14 cellular contexts compared by ENCODE assay signal in the genomic region with DNA sequence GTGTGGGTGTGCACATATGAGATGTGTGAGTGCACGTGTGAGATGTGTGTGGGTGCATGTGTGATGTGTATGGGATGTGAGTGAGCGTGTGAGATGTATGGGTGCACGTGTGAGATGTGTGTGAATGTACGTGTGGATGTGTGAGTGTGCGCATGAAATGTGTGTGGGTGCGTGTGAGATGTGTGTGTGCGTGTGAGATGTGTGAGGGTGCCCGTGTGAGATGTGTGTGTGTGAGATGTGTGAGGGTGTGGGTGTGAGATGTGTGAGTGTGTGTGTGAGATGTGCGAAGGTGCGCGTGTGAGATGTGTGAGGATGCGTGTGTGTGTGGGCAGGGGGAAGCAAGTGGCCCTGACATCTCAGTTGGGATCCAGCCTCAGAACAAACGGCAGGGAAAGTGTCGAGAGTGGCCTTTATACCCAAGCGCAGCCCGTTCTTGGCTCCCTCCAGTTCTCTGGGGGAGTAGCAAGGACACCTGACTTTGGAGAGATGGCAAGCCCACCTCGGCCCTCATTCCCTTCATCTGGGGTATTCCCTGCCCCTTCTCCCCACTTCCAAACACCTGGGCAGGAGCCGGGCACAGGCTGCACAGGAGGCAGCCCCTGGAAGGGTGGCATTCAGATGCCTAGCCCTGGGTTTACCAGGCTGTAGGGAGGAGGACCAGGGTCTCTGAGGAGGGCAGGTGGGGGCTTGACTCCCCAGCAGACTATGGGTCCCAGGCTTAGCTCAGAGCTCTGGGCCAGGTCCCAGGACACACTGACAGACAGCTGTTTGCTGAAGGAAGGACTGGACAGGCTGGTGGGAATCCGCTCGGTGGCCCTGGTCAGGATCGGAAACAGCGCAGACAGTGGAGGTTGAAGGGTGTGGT. TPM values are rescaled to one million over a fixed set of nuclear protein-coding genes. Genes with fewer than 3 reads are reported as not detected.
DNase-seq lines count a peak whose midpoint lies in the region; ATAC-seq, FAIRE-seq and TF ChIP-seq lines count a peak whose summit lies in the region.
"Had no signal": no experiment of that assay in that cellular context is flagged by ENCODE, and none has a peak within 500 bp of the region (broad histone marks: within the 10 kb centered on the region; RNA-seq: fewer than 3 reads in every experiment).

No MANE protein-coding gene starts in this region.

- TF ChIP-seq RAD21 in K562 (CRISPR knock-in tag; conservative IDR thresholded peaks at IDR 0.05 in 1 of 2, IDR thresholded peaks at IDR 0.05 in 1 of 2) (no peak), liver (IDR thresholded peaks at IDR 0.05) (no peak)

- no peaks in the 10 kb centered on the region for H3K9me1 ChIP-seq in K562 (ENCODE audit: control insufficient read depth, insufficient read depth, low read length)

- 84 to 87% methylated on average over 19 to 22 of the region's 22 CpGs for WGBS in GM23248 (ENCODE audit: low coverage in 1 of 2, low lambda C conversion rate in 2 of 2, missing lambda C conversion rate in 2 of 2), 2 experiments
- WGBS in K562 (ENCODE audit: insufficient coverage, low coverage, missing lambda C conversion rate), result 57% methylated on average over 22 of the region's 22 CpGs
- 52% methylated on average over 22 of the region's 22 CpGs for whole genome bisulfite sequencing in liver
- WGBS in smooth muscle cell (ENCODE audit: low lambda C conversion rate), result 89% methylated on average over 22 of the region's 22 CpGs

- H3K9me3 ChIP-seq in GM23248 (ENCODE audit: low read depth), result no peaks in the 10 kb centered on the region
- H3K9me3 ChIP-seq in K562 (replicated peaks; ENCODE audit: control insufficient read depth, insufficient read depth, low read depth, low read length), result no peaks in the 10 kb centered on the region; the same call in 1 of the 2 replicates
- no peaks in the 10 kb centered on the region for H3K9me3 ChIP-seq in liver (ENCODE audit: control insufficient read depth in 4 of 4, low read length in 3 of 4)
- H3K9me3 ChIP-seq in smooth muscle cell (replicated peaks; ENCODE audit: low read depth), result no peaks in the 10 kb centered on the region
- H3K9me3 ChIP-seq: BE2C had no signal

- TF ChIP-seq CTCF in K562 (IDR thresholded peaks at IDR 0.05 in 2 of 3, conservative IDR thresholded peaks at IDR 0.05 in 1 of 3; ENCODE audit: insufficient read depth in 2 of 3, low read depth in 1 of 3, low read length in 3 of 3) (no peak), liver (IDR thresholded peaks at IDR 0.05; ENCODE audit: low read depth, low read length, missing input control) (no peak), smooth muscle cell (IDR thresholded peaks at IDR 0.05; ENCODE audit: borderline replicate concordance, insufficient read depth, poor library complexity, severe bottlenecking) (no peak)

- no peak overlapping the region for H3K4me2 ChIP-seq in GM23248 (ENCODE audit: unreplicated experiment)
- H3K4me2 ChIP-seq in K562 (ENCODE audit: insufficient read depth, low read length), result no peak overlapping the region
- H3K4me2 ChIP-seq in smooth muscle cell, result no peak overlapping the region

- H4K20me1 ChIP-seq in GM23248 (ENCODE audit: insufficient read depth), result no peaks in the 10 kb centered on the region
- H4K20me1 ChIP-seq in K562 (replicated peaks; ENCODE audit: control insufficient read depth, insufficient read depth, low read length), result no peaks in the 10 kb centered on the region
- no peaks in the 10 kb centered on the region for H4K20me1 ChIP-seq in smooth muscle cell (ENCODE audit: low read depth)

- H3K27ac ChIP-seq in GM23248 (no peak overlapping the region), K562 (ENCODE audit: extremely low read depth, low read depth, low read length) (no peak overlapping the region), liver (ENCODE audit: low read depth in 1 of 2, low read length in 2 of 2) (peak overlapping the region; percentile 96 to 99), smooth muscle cell (ENCODE audit: low read depth) (peak overlapping the region; percentile 47)
- H3K27ac ChIP-seq: foreskin keratinocyte had no signal

- peaks cover 42% of the 10 kb centered on the region for H3K4me1 ChIP-seq in GM23248 (ENCODE audit: insufficient read depth)
- peaks cover 11 to 26% of the 10 kb centered on the region in 2 experiments; a peak in 4 of 5 replicates for H3K4me1 ChIP-seq in K562 (replicated peaks in 1 of 2; ENCODE audit: control insufficient read depth in 2 of 2, insufficient read depth in 2 of 2, low read length in 2 of 2)
- peaks cover 15 to 53% (median 28%) of the 10 kb centered on the region in 4 donors for H3K4me1 ChIP-seq in liver (ENCODE audit: control insufficient read depth in 4 of 4, insufficient read depth in 4 of 4, low read length in 3 of 4)
- no peaks in the 10 kb centered on the region for H3K4me1 ChIP-seq in smooth muscle cell (ENCODE audit: low read depth)
- H3K4me1 ChIP-seq: BE2C, foreskin keratinocyte had no signal

- H3K9me2 ChIP-seq in GM23248 (ENCODE audit: insufficient read depth), result no peaks in the 10 kb centered on the region

- H2AFZ ChIP-seq in GM23248 (no peak overlapping the region), K562 (ENCODE audit: low read depth, low read length) (no peak overlapping the region), smooth muscle cell (ENCODE audit: low read depth) (no peak overlapping the region)

- TF ChIP-seq POLR2A in K562 (conservative IDR thresholded peaks at IDR 0.05), result no peak

- H3K79me2 ChIP-seq in GM23248 (ENCODE audit: insufficient read depth) (no peaks in the 10 kb centered on the region), K562 (ENCODE audit: control insufficient read depth, insufficient read depth, low read length) (no peaks in the 10 kb centered on the region), smooth muscle cell (ENCODE audit: low read depth) (no peaks in the 10 kb centered on the region)

- no peak for TF ChIP-seq EP300 in K562 (IDR thresholded peaks at IDR 0.05; ENCODE audit: low read length)

- peak; percentile 29 for FAIRE-seq in K562 (lab: Jason Lieb, UNC)

- H3F3A ChIP-seq in GM23248 (ENCODE audit: insufficient read depth) (peaks cover 15% of the 10 kb centered on the region), smooth muscle cell (ENCODE audit: low read depth) (peaks cover 17% of the 10 kb centered on the region)

- POLR2A ChIA-PET in K562 (lab: Yijun Ruan, JAX), result interaction anchor here (1.2 kb wide), 1 partner anchor 109 kb away, joined by 3 read pairs; no protein-coding TSS in a partner anchor

- CTCF ChIA-PET in K562 (lab: Yijun Ruan, JAX; ENCODE audit: low intra/inter-chr PET ratio), result no interaction called here

- intact Hi-C loops in K562 (cut with micrococcal nuclease), result no loop called here

- DNase-seq in GM23248 (no peak), K562 (ENCODE audit: extremely low read depth in 1 of 4, low spot score in 3 of 4) (peak in 1 of 4 experiments; percentile 7), smooth muscle cell (lab: John Stamatoyannopoulos, UW; ENCODE audit: unreplicated experiment) (no peak), HuH-7.5 (ENCODE audit: low spot score) (no peak), OCI-M2 (lab: John Stamatoyannopoulos, UW; ENCODE audit: unreplicated experiment) (no peak)
- DNase-seq in activated CD4-positive, alpha-beta T cell treated with anti-CD3 and anti-CD28 coated beads, Interleukin-2, amount 50 U/mL, for 48 hours, result no peak
- DNase-seq: activated CD8-positive, alpha-beta T cell treated with anti-CD3 and anti-CD28 coated beads, Interleukin-2, amount 10 ng/mL, durations not matched to agents 7 days and 5 days; activated naive CD8-positive, alpha-beta T cell treated with anti-CD3 and anti-CD28 coated beads for 36 hours; BE2C; foreskin keratinocyte; OCI-M1; T-helper 2 cell had no signal

- H3K36me3 ChIP-seq in GM23248 (ENCODE audit: low read depth), result no peaks in the 10 kb centered on the region
- H3K36me3 ChIP-seq in K562 (ENCODE audit: control insufficient read depth, insufficient read depth, low read length), result no peaks in the 10 kb centered on the region
- H3K36me3 ChIP-seq in liver (ENCODE audit: control insufficient read depth in 4 of 4, insufficient read depth in 3 of 4, low read depth in 1 of 4, low read length in 3 of 4), result no peaks in the 10 kb centered on the region
- H3K36me3 ChIP-seq in smooth muscle cell (ENCODE audit: low read depth), result no peaks in the 10 kb centered on the region
- H3K36me3 ChIP-seq: BE2C had no signal

- in situ Hi-C loops in GM23248 (cut with MboI), result no loop called here
- in situ Hi-C loops in K562 (cut with MboI), result no loop called here

- H3K27me3 ChIP-seq in GM23248 (replicated peaks; ENCODE audit: insufficient read depth) (no peaks in the 10 kb centered on the region), K562 (ENCODE audit: control insufficient read depth in 2 of 2, insufficient read depth in 2 of 2, low read length in 2 of 2) (peaks cover 0 to 20% of the 10 kb centered on the region in 2 experiments; a peak in 3 of 5 replicates), liver (ENCODE audit: control insufficient read depth in 4 of 4, insufficient read depth in 4 of 4, low read length in 3 of 4) (no peaks in the 10 kb centered on the region), smooth muscle cell (ENCODE audit: low read depth) (no peaks in the 10 kb centered on the region)
- H3K27me3 ChIP-seq: BE2C had no signal

- H3K9ac ChIP-seq in GM23248 (0 out of 2 replicates have a peak overlapping the region, but pooled peaks have one; percentile 67), K562 (ENCODE audit: insufficient read depth in 1 of 2, low read depth in 2 of 2, low read length in 2 of 2) (peak overlapping the region in 1 of 2 experiments; percentile 47; a peak in 1 of 4 replicates), liver (ENCODE audit: low read depth in 1 of 2, low read length in 2 of 2) (peak overlapping the region; percentile 85 to 88), smooth muscle cell (ENCODE audit: low read depth) (no peak overlapping the region)

- no peak for ATAC-seq in K562
- no peak for ATAC-seq in GM18909 (IDR thresholded peaks at IDR 0.05; ENCODE audit: poor library complexity, unreplicated experiment)
- ATAC-seq: activated CD8-positive, alpha-beta T cell treated with anti-CD3 and anti-CD28 coated beads, Interleukin-2, amount 10 ng/mL, durations not matched to agents 7 days and 5 days; foreskin keratinocyte had no signal

- H3K4me3 ChIP-seq in GM23248, result no peak overlapping the region
- no peak overlapping the region for H3K4me3 ChIP-seq in K562
- H3K4me3 ChIP-seq in liver (ENCODE audit: low read depth in 1 of 3, low read length in 3 of 3), result peak overlapping the region; percentile 51 to 82 (median 57)
- no peak overlapping the region for H3K4me3 ChIP-seq in smooth muscle cell

- BruUV-seq in K562 (replicated peaks; lab: Mats Ljungman, UMichigan), result no TSS peak

RNA-seq across cellular contexts. Expression of gene PPIF, which starts 31.6 kb away (rescaled TPM):
- total RNA-seq in GM23248 (2014; rRNA removed; shearing (Covaris generic)), result 18.7 and 24.6 TPM in 2 replicates
- polyA plus RNA-seq in GM23248 (2016; fragmentation: Nextera tagmentation; extraction: Ambion mirVana), result 45.5 and 50.8 TPM in 2 replicates
- total RNA-seq in K562 (2011; cell fraction: chromatin; rRNA removed; ENCODE audit: low replicate concordance), result 96.3 and 215 TPM in 2 replicates
- 144 and 155 TPM in 2 replicates for total RNA-seq in K562 (2011; cell fraction: nucleolus; rRNA removed)
- 118 and 119 TPM in 2 replicates for total RNA-seq in K562 (2011; cell fraction: nucleoplasm; rRNA removed)
- total RNA-seq in K562 (2014; rRNA removed), result 53.4 and 69.8 TPM in 2 replicates
- 97.7 and 108 TPM in 2 replicates for total RNA-seq in K562 (2014; rRNA removed; fragmentation: Illumina TruSeq; extraction: Trizol)
- 117 and 119 TPM in 2 replicates for total RNA-seq in K562 (2015; rRNA removed; fragmentation: Illumina TruSeq; extraction: Trizol)
- total RNA-seq in K562 (2021), result 235 and 239 TPM in 2 replicates
- 148 and 175 TPM in 2 replicates for polyA plus RNA-seq in K562 (2011; rRNA removed)
- polyA plus RNA-seq in K562 (2011; cell fraction: cytosol; rRNA removed), result 202 and 255 TPM in 2 replicates
- 198 and 337 TPM in 2 replicates for polyA plus RNA-seq in K562 (2011; cell fraction: nucleus; rRNA removed)
- polyA plus RNA-seq in K562 (2012), result 180 and 222 TPM in 2 replicates
- 250 and 287 TPM in 2 replicates for polyA plus RNA-seq in K562 (2014; fragmentation: Illumina TruSeq; extraction: Trizol)
- polyA plus RNA-seq in K562 (2014; fragmentation: Nextera tagmentation; extraction: Ambion mirVana), result 10 to 100 TPM; 40.9 to 51.1 TPM
- 154 and 168 TPM in 2 replicates for polyA plus RNA-seq in K562 (2014; rRNA removed)
- 91.8 and 131 TPM in 2 replicates for polyA minus RNA-seq in K562 (2011; rRNA and poly(A)+ RNA removed)
- 98.9 and 104 TPM in 2 replicates for polyA minus RNA-seq in K562 (2011; cell fraction: cytosol; rRNA and poly(A)+ RNA removed)
- polyA minus RNA-seq in K562 (2011; cell fraction: nucleus; rRNA and poly(A)+ RNA removed), result 116 and 136 TPM in 2 replicates
- total RNA-seq in liver, result 10 to 100 TPM; 22.2 to 84.3 TPM
- 10 to 100 TPM; 51.4 to 68.6 TPM for polyA plus RNA-seq in liver
- 24.3 and 28.5 TPM in 2 replicates for total RNA-seq in smooth muscle cell
- 29.7 and 35.2 TPM in 2 replicates for polyA plus RNA-seq in smooth muscle cell

Comparison
In these comparisons a context has a peak if more than half of its experiments do, and no peak if none do; other contexts are left out.
1. H3K27ac ChIP-seq: peak in liver (2 of 2) and smooth muscle cell (single experiment); none in GM23248 (single experiment) and K562 (single experiment).
2. H3K4me3 ChIP-seq: peak in liver (3 of 3); none in GM23248 (single experiment), K562 (single experiment) and smooth muscle cell (single experiment).